In the genomic region with DNA sequence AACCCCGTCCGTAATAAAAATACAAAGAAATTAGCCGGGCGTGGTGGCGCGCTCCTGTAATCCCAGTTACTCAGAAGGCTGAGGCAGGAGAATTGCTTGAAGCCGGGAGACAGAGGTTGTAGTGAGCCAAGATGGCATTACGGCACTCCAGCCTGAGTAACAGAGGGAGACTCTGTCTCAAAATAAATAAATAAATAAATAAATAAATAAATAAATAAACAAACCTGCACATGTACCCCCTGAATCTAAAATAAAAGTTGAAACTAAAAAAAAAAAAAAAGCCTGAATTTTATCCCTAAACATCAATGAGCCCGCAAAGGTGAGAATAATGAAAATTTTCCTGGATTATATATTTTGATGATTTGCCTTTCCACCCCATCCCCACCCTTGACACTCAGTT, we compare ENCODE assay signal across 28 cellular contexts.
"Had no signal": no experiment of that assay in that cellular context is flagged by ENCODE, and none has a peak within 500 bp of the region (broad histone marks: within the 10 kb centered on the region; RNA-seq: fewer than 3 reads in every experiment).

No MANE protein-coding gene starts in this region.

- H3K4me1 ChIP-seq: ascending aorta, breast epithelium had no signal

- ATAC-seq: activated T-cell treated with anti-CD3 and anti-CD28 coated beads, Interleukin-2, amount 50 U/mL, for 4 hours; esophagus mucosa; WTC11 had no signal

- FAIRE-seq: frontal cortex had no signal

- H3K36me3 ChIP-seq: breast epithelium had no signal

- H3K36me3 Mint-ChIP-seq: activated naive CD4-positive, alpha-beta T cell treated with anti-CD3 and anti-CD28 coated beads, Interleukin-2, amount 50 U/mL, for 24 hours; activated naive CD8-positive, alpha-beta T cell treated with anti-CD3 and anti-CD28 coated beads for 36 hours; WTC11 had no signal

- H3K4me3 Mint-ChIP-seq: activated CD4-positive, alpha-beta memory T cell treated with anti-CD3 and anti-CD28 coated beads, Interleukin-2, amount 10 ng/mL, durations not matched to agents 7 days and 5 days; activated CD4-positive, alpha-beta T cell treated with anti-CD3 and anti-CD28 coated beads, Interleukin-2, amount 10 ng/mL, durations not matched to agents 7 days and 5 days; activated naive CD4-positive, alpha-beta T cell treated with anti-CD3 and anti-CD28 coated beads for 36 hours; activated naive CD4-positive, alpha-beta T cell treated with anti-CD3 and anti-CD28 coated beads, Interleukin-2, amount 50 U/mL, for 24 hours; activated naive CD8-positive, alpha-beta T cell treated with anti-CD3 and anti-CD28 coated beads for 36 hours; activated T-cell treated with anti-CD3 and anti-CD28 coated beads, Interleukin-2, amount 50 U/mL, for 4 hours; activated T-helper 1 cell treated with anti-CD3 and anti-CD28 coated beads, Interleukin-12 subunit alpha, Interleukin-12 subunit beta, Interleukin-2, Interleukin-4 antibody, amounts not matched to agents 30 ng/mL and 10 ng/mL and 1 ng/mL, durations not matched to agents 14 hours and 24 hours and 36 hours; brain; endodermal cell; WTC11 had no signal

- H3K4me3 ChIP-seq: ascending aorta, breast epithelium, cardiac muscle cell had no signal

- H3K27ac Mint-ChIP-seq: activated CD4-positive, alpha-beta memory T cell treated with anti-CD3 and anti-CD28 coated beads, Interleukin-2, amount 10 ng/mL, durations not matched to agents 7 days and 5 days; activated CD4-positive, alpha-beta T cell treated with anti-CD3 and anti-CD28 coated beads, Interleukin-2, amount 10 ng/mL, durations not matched to agents 7 days and 5 days; activated naive CD4-positive, alpha-beta T cell treated with anti-CD3 and anti-CD28 coated beads for 36 hours; activated naive CD4-positive, alpha-beta T cell treated with anti-CD3 and anti-CD28 coated beads, Interleukin-2, amount 50 U/mL, for 24 hours; activated naive CD8-positive, alpha-beta T cell treated with anti-CD3 and anti-CD28 coated beads for 36 hours; activated T-helper 1 cell treated with anti-CD3 and anti-CD28 coated beads, Interleukin-12 subunit alpha, Interleukin-12 subunit beta, Interleukin-2, Interleukin-4 antibody, amounts not matched to agents 30 ng/mL and 10 ng/mL and 1 ng/mL, durations not matched to agents 14 hours and 24 hours and 36 hours; activated T-helper 2 cell treated with anti-CD3 and anti-CD28 coated beads, Interferon-gamma antibody, Interleukin-2, Interleukin-4, amounts not matched to agents 10 μg/mL and 5 μg/mL and 100 μg/mL, durations not matched to agents 14 hours and 24 hours and 36 hours; brain; endodermal cell; WTC11 had no signal

- H3K27me3 ChIP-seq: ascending aorta, breast epithelium, cardiac muscle cell had no signal

- H3K27ac ChIP-seq: ascending aorta, breast epithelium, cardiac muscle cell, VCaP had no signal

- DNase-seq: activated CD4-positive, alpha-beta memory T cell treated with anti-CD3 and anti-CD28 coated beads, Interleukin-2, amount 10 ng/mL, durations not matched to agents 7 days and 5 days; activated CD4-positive, alpha-beta T cell treated with anti-CD3 and anti-CD28 coated beads for 1 hour; activated CD4-positive, alpha-beta T cell treated with anti-CD3 and anti-CD28 coated beads for 4 hours; activated CD4-positive, alpha-beta T cell treated with anti-CD3 and anti-CD28 coated beads, Interleukin-2, amount 10 ng/mL, durations not matched to agents 7 days and 5 days; activated CD4-positive, alpha-beta T cell treated with anti-CD3 and anti-CD28 coated beads, Interleukin-2, amount 50 U/mL, for 4 hours; activated effector memory CD4-positive, alpha-beta T cell treated with anti-CD3 and anti-CD28 coated beads, Interleukin-2, amount 50 U/mL, for 16 hours; activated naive CD4-positive, alpha-beta T cell treated with anti-CD3 and anti-CD28 coated beads for 36 hours; activated naive CD8-positive, alpha-beta T cell treated with anti-CD3 and anti-CD28 coated beads for 36 hours; activated T-cell treated with anti-CD3 and anti-CD28 coated beads, Interleukin-2, amount 50 U/mL, for 4 hours; central memory CD4-positive, alpha-beta T cell; cerebellar nuclear complex; cortex of kidney; effector memory CD4-positive, alpha-beta T cell; endodermal cell; foreskin fibroblast; head of caudate nucleus; T-helper 2 cell had no signal

- H3K27me3 Mint-ChIP-seq: activated CD4-positive, alpha-beta memory T cell treated with anti-CD3 and anti-CD28 coated beads, Interleukin-2, amount 10 ng/mL, durations not matched to agents 7 days and 5 days; activated CD4-positive, alpha-beta T cell treated with anti-CD3 and anti-CD28 coated beads, Interleukin-2, amount 10 ng/mL, durations not matched to agents 7 days and 5 days; activated naive CD4-positive, alpha-beta T cell treated with anti-CD3 and anti-CD28 coated beads, Interleukin-2, amount 50 U/mL, for 24 hours; activated naive CD8-positive, alpha-beta T cell treated with anti-CD3 and anti-CD28 coated beads for 36 hours had no signal

- H3K9me3 ChIP-seq: ascending aorta, breast epithelium had no signal

- H3K4me1 Mint-ChIP-seq: activated CD4-positive, alpha-beta memory T cell treated with anti-CD3 and anti-CD28 coated beads, Interleukin-2, amount 10 ng/mL, durations not matched to agents 7 days and 5 days; activated CD4-positive, alpha-beta T cell treated with anti-CD3 and anti-CD28 coated beads, Interleukin-2, amount 10 ng/mL, durations not matched to agents 7 days and 5 days; activated naive CD4-positive, alpha-beta T cell treated with anti-CD3 and anti-CD28 coated beads, Interleukin-2, amount 50 U/mL, for 24 hours; activated naive CD8-positive, alpha-beta T cell treated with anti-CD3 and anti-CD28 coated beads for 36 hours; endodermal cell had no signal

- H3K9me3 Mint-ChIP-seq: activated CD4-positive, alpha-beta T cell treated with anti-CD3 and anti-CD28 coated beads, Interleukin-2, amount 10 ng/mL, durations not matched to agents 7 days and 5 days; brain; endodermal cell; WTC11 had no signal
